ENCODE assay signal across 12 cellular contexts in genomic region chr10:91206427-91206826, GRCh38. TPM values are rescaled to one million over a fixed set of nuclear protein-coding genes. Genes with fewer than 3 reads are reported as not detected.
DNase-seq lines count a peak whose midpoint lies in the region; ATAC-seq and TF ChIP-seq lines count a peak whose summit lies in the region.
"Had no signal": no experiment of that assay in that cellular context is flagged by ENCODE, and none has a peak within 500 bp of the region (broad histone marks: within the 10 kb centered on the region; RNA-seq: fewer than 3 reads in every experiment).

No MANE protein-coding gene starts in this region.

- peaks cover 0 to 3% (median 0%) of the 10 kb centered on the region in 3 donors for H3K36me3 Mint-ChIP-seq in CD8-positive, alpha-beta memory T cell
- H3K36me3 Mint-ChIP-seq in nephron progenitor cell (ENCODE audit: low read depth): no peaks in the 10 kb centered on the region

- DNase-seq in CD8-positive, alpha-beta memory T cell: peak in 1 of 5 donors; percentile 18
- DNase-seq in amniotic epithelial cell (ENCODE audit: low read depth) (peak; percentile 47), GM13977 (ENCODE audit: low spot score) (no peak), nephron progenitor cell (no peak), CD1c-positive myeloid dendritic cell (ENCODE audit: extremely low spot score) (no peak), DMS 273 treated with DMSO at 0.1 percent for 48 hours (lab: John Stamatoyannopoulos, UW) (no peak)
- DNase-seq: HCEC 1CT, hypothalamus had no signal

- no peaks in the 10 kb centered on the region for H3K9me3 ChIP-seq in CD8-positive, alpha-beta memory T cell (ENCODE audit: low read length)
- H3K9me3 ChIP-seq: neutrophil had no signal

- no peaks in the 10 kb centered on the region for H3K9me3 Mint-ChIP-seq in CD8-positive, alpha-beta memory T cell
- H3K9me3 Mint-ChIP-seq in nephron progenitor cell: no peaks in the 10 kb centered on the region

- peak overlapping the region in 6 of 7 donors; percentile 2 to 54 (median 18) for H3K4me3 Mint-ChIP-seq in CD8-positive, alpha-beta memory T cell
- H3K4me3 Mint-ChIP-seq in nephron progenitor cell: no peak overlapping the region

- CTCF ChIA-PET in CD8-positive, alpha-beta memory T cell (lab: Charles Lee): interaction anchor here (1.0 kb wide), 1 partner anchor 43 kb away, joined by 4 read pairs; no protein-coding TSS in a partner anchor

- H3K27ac ChIP-seq in CD8-positive, alpha-beta memory T cell (ENCODE audit: low read depth, low read length): no peak overlapping the region
- H3K27ac ChIP-seq: neutrophil, SK-N-MC had no signal

- ATAC-seq in GM18907 (IDR thresholded peaks at IDR 0.05; ENCODE audit: unreplicated experiment): peak; percentile 57
- peak; percentile 44 for ATAC-seq in HG03175 (IDR thresholded peaks at IDR 0.05; ENCODE audit: unreplicated experiment)

- POLR2A ChIA-PET in CD8-positive, alpha-beta memory T cell (lab: Charles Lee): no interaction called here

- no peaks in the 10 kb centered on the region for H3K27me3 ChIP-seq in CD8-positive, alpha-beta memory T cell (ENCODE audit: insufficient read depth, low read length, poor library complexity, severe bottlenecking)

- H3K36me3 ChIP-seq in CD8-positive, alpha-beta memory T cell (ENCODE audit: insufficient read depth, low read length): no peaks in the 10 kb centered on the region
- H3K36me3 ChIP-seq: neutrophil had no signal

- TF ChIP-seq CTCF in GM13977 (IDR thresholded peaks at IDR 0.05; ENCODE audit: extremely low read depth, insufficient read depth, missing control alignments): no peak
- TF ChIP-seq CTCF in nephron progenitor cell (IDR thresholded peaks at IDR 0.05): no peak

- H3K4me3 ChIP-seq in CD8-positive, alpha-beta memory T cell (ENCODE audit: low read length): no peak overlapping the region
- H3K4me3 ChIP-seq: SK-N-MC had no signal

- in situ Hi-C loops in GM13977 (cut with MboI; ENCODE audit: low pct_unique_long_range_greater_than_20kb, low sequenced_read_pairs, unreplicated experiment): no loop called here

- H3K4me1 ChIP-seq in CD8-positive, alpha-beta memory T cell (ENCODE audit: insufficient read depth, low read length): peaks cover 64% of the 10 kb centered on the region

- peaks cover 68 to 87% (median 84%) of the 10 kb centered on the region in 3 donors for H3K4me1 Mint-ChIP-seq in CD8-positive, alpha-beta memory T cell
- peaks cover 10% of the 10 kb centered on the region for H3K4me1 Mint-ChIP-seq in nephron progenitor cell

- H3K27ac Mint-ChIP-seq in CD8-positive, alpha-beta memory T cell: peak overlapping the region in 7 of 8 donors; percentile 3 to 63 (median 51)
- no peak overlapping the region for H3K27ac Mint-ChIP-seq in nephron progenitor cell

- H3K27me3 Mint-ChIP-seq in CD8-positive, alpha-beta memory T cell: no peaks in the 10 kb centered on the region
- H3K27me3 Mint-ChIP-seq in nephron progenitor cell (ENCODE audit: low read depth, poor library complexity): peaks cover 4% of the 10 kb centered on the region

RNA-seq across cellular contexts. Expression of gene PCGF5, which starts 14.0 kb away (rescaled TPM):
- 10 to 100 TPM; 57.0 to 58.0 TPM for total RNA-seq in CD8-positive, alpha-beta memory T cell
- polyA plus RNA-seq in CD8-positive, alpha-beta memory T cell: 68.4 TPM
